Comparison of ENCODE assay signal across 1 cellular context in the genomic region with DNA sequence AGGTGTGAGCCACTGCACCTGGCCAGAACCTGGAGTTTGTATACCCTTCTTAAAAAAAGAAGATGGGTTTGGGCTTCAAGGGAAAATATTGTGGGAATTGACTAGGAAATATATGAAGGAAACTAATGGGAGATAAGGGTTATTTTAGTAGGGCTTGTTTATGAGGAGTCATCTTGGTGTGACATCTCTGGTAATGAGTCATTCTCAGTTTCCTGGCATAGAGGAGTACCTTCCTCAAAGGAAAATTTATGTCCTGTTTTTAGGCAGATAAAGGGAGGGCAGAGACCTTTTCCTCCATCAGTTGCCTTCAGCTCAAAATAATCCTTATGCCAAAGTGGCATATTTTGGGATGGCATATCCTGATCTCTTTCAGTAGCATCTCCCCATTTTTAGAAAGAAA.
TF ChIP-seq lines count a peak whose summit lies in the region.

No MANE protein-coding gene starts in this region.

TF ChIP-seq in A549, 52 proteins besides CTCF, POLR2A, EP300 and RAD21 (continued from another document):
- TF ChIP-seq, protein P1, sequence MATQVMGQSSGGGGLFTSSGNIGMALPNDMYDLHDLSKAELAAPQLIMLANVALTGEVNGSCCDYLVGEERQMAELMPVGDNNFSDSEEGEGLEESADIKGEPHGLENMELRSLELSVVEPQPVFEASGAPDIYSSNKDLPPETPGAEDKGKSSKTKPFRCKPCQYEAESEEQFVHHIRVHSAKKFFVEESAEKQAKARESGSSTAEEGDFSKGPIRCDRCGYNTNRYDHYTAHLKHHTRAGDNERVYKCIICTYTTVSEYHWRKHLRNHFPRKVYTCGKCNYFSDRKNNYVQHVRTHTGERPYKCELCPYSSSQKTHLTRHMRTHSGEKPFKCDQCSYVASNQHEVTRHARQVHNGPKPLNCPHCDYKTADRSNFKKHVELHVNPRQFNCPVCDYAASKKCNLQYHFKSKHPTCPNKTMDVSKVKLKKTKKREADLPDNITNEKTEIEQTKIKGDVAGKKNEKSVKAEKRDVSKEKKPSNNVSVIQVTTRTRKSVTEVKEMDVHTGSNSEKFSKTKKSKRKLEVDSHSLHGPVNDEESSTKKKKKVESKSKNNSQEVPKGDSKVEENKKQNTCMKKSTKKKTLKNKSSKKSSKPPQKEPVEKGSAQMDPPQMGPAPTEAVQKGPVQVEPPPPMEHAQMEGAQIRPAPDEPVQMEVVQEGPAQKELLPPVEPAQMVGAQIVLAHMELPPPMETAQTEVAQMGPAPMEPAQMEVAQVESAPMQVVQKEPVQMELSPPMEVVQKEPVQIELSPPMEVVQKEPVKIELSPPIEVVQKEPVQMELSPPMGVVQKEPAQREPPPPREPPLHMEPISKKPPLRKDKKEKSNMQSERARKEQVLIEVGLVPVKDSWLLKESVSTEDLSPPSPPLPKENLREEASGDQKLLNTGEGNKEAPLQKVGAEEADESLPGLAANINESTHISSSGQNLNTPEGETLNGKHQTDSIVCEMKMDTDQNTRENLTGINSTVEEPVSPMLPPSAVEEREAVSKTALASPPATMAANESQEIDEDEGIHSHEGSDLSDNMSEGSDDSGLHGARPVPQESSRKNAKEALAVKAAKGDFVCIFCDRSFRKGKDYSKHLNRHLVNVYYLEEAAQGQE (IDR thresholded peaks at IDR 0.05) = no peak
